18 cellular contexts compared by ENCODE assay signal in genomic region chr9:93555370-93555769, GRCh38. TPM values are rescaled to one million over a fixed set of nuclear protein-coding genes. Genes with fewer than 3 reads are reported as not detected.
A peak's percentile ranks its signal among the peaks of the same experiment; 100 is the strongest.
DNase-seq lines count a peak whose midpoint lies in the region; ATAC-seq, FAIRE-seq and TF ChIP-seq lines count a peak whose summit lies in the region.
"Had no signal": no experiment of that assay in that cellular context is flagged by ENCODE, and none has a peak within 500 bp of the region (broad histone marks: within the 10 kb centered on the region; RNA-seq: fewer than 3 reads in every experiment).

No MANE protein-coding gene starts in this region.

- H3K4me3 Mint-ChIP-seq in WTC11 (no peak overlapping the region), mesothelial cell of epicardium (no peak overlapping the region)
- no peak overlapping the region for H3K4me3 Mint-ChIP-seq in stimulated activated naive B cell treated with anti-CD40 and anti-IgM and Interleukin-4, amounts not matched to agents 10 μg/mL and 1 μg/mL and 100 μg/mL, for 72 hours
- H3K4me3 Mint-ChIP-seq: CD14-positive monocyte; CD4-positive, alpha-beta memory T cell; H9 had no signal

- no peaks in the 10 kb centered on the region; the same call in 1 of the 2 replicates for H3K23me2 ChIP-seq in H1 (ENCODE audit: low read depth, low read length)

- H3K36me3 Mint-ChIP-seq in WTC11, result peaks cover 64% of the 10 kb centered on the region
- H3K36me3 Mint-ChIP-seq in mesothelial cell of epicardium, result peaks cover 34% of the 10 kb centered on the region
- H3K36me3 Mint-ChIP-seq in stimulated activated naive B cell treated with anti-CD40 and anti-IgM and Interleukin-4, amounts not matched to agents 10 μg/mL and 1 μg/mL and 100 μg/mL, for 72 hours, result peaks cover 32 to 58% of the 10 kb centered on the region in 2 donors

- H3K4me1 ChIP-seq in H1 (replicated peaks in 1 of 4; ENCODE audit: control insufficient read depth in 3 of 4, insufficient read depth in 4 of 4, low read length in 3 of 4), result peaks cover 0 to 1% (median 0%) of the 10 kb centered on the region in 4 experiments; a peak in 2 of 7 replicates
- H3K4me1 ChIP-seq in heart right ventricle, result peaks cover 0 to 2% (median 0%) of the 10 kb centered on the region in 9 donors
- H3K4me1 ChIP-seq: BLaER1 had no signal

- H3K23ac ChIP-seq in H1 (ENCODE audit: insufficient read length), result no peak overlapping the region

- H3K79me2 ChIP-seq in H1 (ENCODE audit: control insufficient read depth in 1 of 2, insufficient read depth in 2 of 2, low read length in 2 of 2), result no peaks in the 10 kb centered on the region

- no peak overlapping the region for H4K8ac ChIP-seq in H1 (ENCODE audit: extremely low read depth, insufficient read depth, low read length)

- H2BK5ac ChIP-seq in H1 (ENCODE audit: low read depth, low read length), result no peak overlapping the region

- no peaks in the 10 kb centered on the region for H3K79me1 ChIP-seq in H1 (ENCODE audit: low read depth, low read length)

- TF ChIP-seq EP300 in H1 (IDR thresholded peaks at IDR 0.05; ENCODE audit: borderline replicate concordance in 1 of 2, low read depth in 2 of 2, low read length in 2 of 2), result no peak

- intact Hi-C loops in heart right ventricle (cut with DNase I), result loop anchor here in 1 of 10 donors (10.0 kb wide), 1 partner anchor 111 kb away; no protein-coding TSS in a partner anchor

- H2BK120ac ChIP-seq in H1 (replicated peaks; ENCODE audit: low read depth, low read length), result no peak overlapping the region

- ATAC-seq in WTC11 (peak; percentile 26; the same call in 1 of the 2 replicates), heart right ventricle (no peak), HG03196 (IDR thresholded peaks at IDR 0.05; ENCODE audit: unreplicated experiment) (no peak)
- ATAC-seq in stimulated activated naive B cell treated with anti-CD40 and anti-IgM and Interleukin-4, amounts not matched to agents 10 μg/mL and 1 μg/mL and 100 μg/mL, for 72 hours (replicated peaks), result no peak

- H4K20me1 ChIP-seq in H1 (replicated peaks in 1 of 2; ENCODE audit: control insufficient read depth in 1 of 2, insufficient read depth in 2 of 2, low read length in 2 of 2), result peaks cover 2 to 3% of the 10 kb centered on the region in 2 experiments
- H4K20me1 ChIP-seq: BLaER1 had no signal

- DNase-seq in ELF-1 (ENCODE audit: low read depth, low spot score) (peak; percentile 21), WTC11 (ENCODE audit: low spot score) (no peak), H1 (ENCODE audit: low read depth in 1 of 2, low spot score in 2 of 2) (no peak), mesothelial cell of epicardium (ENCODE audit: low spot score in 2 of 2, unreplicated experiment in 2 of 2) (no peak), DMS79 treated with DMSO at 0.1 percent for 48 hours (lab: John Stamatoyannopoulos, UW) (no peak), heart right ventricle (no peak)
- DNase-seq in stimulated activated naive B cell treated with anti-CD40 and anti-IgM and Interleukin-4, amounts not matched to agents 10 μg/mL and 1 μg/mL and 100 μg/mL, for 72 hours, result no peak
- DNase-seq: 8988T; CD4-positive, alpha-beta memory T cell; DND-41; EL; GOT3; H9 had no signal

- no peak overlapping the region for H2BK12ac ChIP-seq in H1 (ENCODE audit: low read depth, low read length)

- no peak overlapping the region for H3K4ac ChIP-seq in H1 (replicated peaks; ENCODE audit: insufficient read length, low read depth, low read length)

- no peak for TF ChIP-seq RAD21 in H1 (IDR thresholded peaks at IDR 0.05 in 1 of 2, conservative IDR thresholded peaks at IDR 0.05 in 1 of 2; ENCODE audit: low read depth in 2 of 2, low read length in 2 of 2)

- H3K27me3 ChIP-seq in H1 (replicated peaks in 1 of 4; ENCODE audit: control insufficient read depth in 3 of 4, extremely low read depth in 1 of 4, insufficient read depth in 3 of 4, low read length in 3 of 4) (no peaks in the 10 kb centered on the region), heart right ventricle (no peaks in the 10 kb centered on the region)
- H3K27me3 ChIP-seq: BLaER1 had no signal

- no peak overlapping the region for H3K56ac ChIP-seq in H1 (replicated peaks; ENCODE audit: insufficient read length, low read depth, low read length)

- H3K4me3 ChIP-seq in H1 (ENCODE audit: extremely low read depth in 1 of 4, insufficient read depth in 2 of 4, low read depth in 3 of 4, low read length in 4 of 4), result no peak overlapping the region
- H3K4me3 ChIP-seq in heart right ventricle, result no peak overlapping the region
- H3K4me3 ChIP-seq: BLaER1 had no signal

- H2BK20ac ChIP-seq in H1 (ENCODE audit: low read length), result no peak overlapping the region

- WGBS in H1 (ENCODE audit: extremely low coverage in 1 of 2, insufficient coverage in 1 of 2, insufficient read length in 1 of 2, insufficient replicate concordance in 2 of 2, low coverage in 1 of 2, low lambda C conversion rate in 2 of 2, missing lambda C conversion rate in 1 of 2), 2 experiments, result 73% methylated on average over 4 of the region's 4 CpGs; no CpG with 5 or more reads in 1 of the 2 experiments
- WGBS in heart right ventricle, 2 donors, result 76 to 81% methylated on average over 4 of the region's 4 CpGs

- no peak overlapping the region for H3K14ac ChIP-seq in H1 (ENCODE audit: insufficient read length)

- H3K27ac ChIP-seq in H1 (ENCODE audit: low read depth, low read length) (no peak overlapping the region), heart right ventricle (no peak overlapping the region)
- H3K27ac ChIP-seq: BLaER1 had no signal

- TF ChIP-seq POLR2A in H1 (IDR thresholded peaks at IDR 0.05; ENCODE audit: control extremely low read depth in 1 of 2, low read depth in 2 of 2, low read length in 2 of 2), result no peak

- H2AFZ ChIP-seq in H1 (ENCODE audit: low read length), result no peak overlapping the region

- H3K9me3 Mint-ChIP-seq in WTC11 (no peaks in the 10 kb centered on the region), mesothelial cell of epicardium (no peaks in the 10 kb centered on the region)
- no peaks in the 10 kb centered on the region for H3K9me3 Mint-ChIP-seq in stimulated activated naive B cell treated with anti-CD40 and anti-IgM and Interleukin-4, amounts not matched to agents 10 μg/mL and 1 μg/mL and 100 μg/mL, for 72 hours
- H3K9me3 Mint-ChIP-seq: H9 had no signal

- no peak overlapping the region for H4K5ac ChIP-seq in H1 (ENCODE audit: insufficient read length, low read depth, low read length)

- H2AK5ac ChIP-seq in H1 (ENCODE audit: low read depth, low read length), result no peak overlapping the region

- no peak overlapping the region for H3K9ac ChIP-seq in H1 (replicated peaks in 1 of 4; ENCODE audit: extremely low read depth in 1 of 4, low read depth in 3 of 4, low read length in 3 of 4)
- H3K9ac ChIP-seq: BLaER1 had no signal

- POLR2A ChIA-PET in WTC11 (lab: Charles Lee), result no interaction called here
- POLR2A ChIA-PET in H1 (lab: Charles Lee; ENCODE audit: partially characterized antibody), result no interaction called here

- H3K9me3 ChIP-seq in H1 (ENCODE audit: insufficient read depth in 2 of 2, low read depth in 1 of 2, low read length in 1 of 2), result no peaks in the 10 kb centered on the region
- H3K9me3 ChIP-seq in heart right ventricle, result no peaks in the 10 kb centered on the region
- H3K9me3 ChIP-seq: BLaER1 had no signal

- no peak overlapping the region for H3K4me2 ChIP-seq in H1 (ENCODE audit: insufficient read depth in 1 of 2, low read depth in 2 of 2, low read length in 2 of 2)
- H3K4me2 ChIP-seq: BLaER1 had no signal

- H3K27ac Mint-ChIP-seq in WTC11 (no peak overlapping the region), mesothelial cell of epicardium (peak overlapping the region; percentile 47)
- no peak overlapping the region for H3K27ac Mint-ChIP-seq in stimulated activated naive B cell treated with anti-CD40 and anti-IgM and Interleukin-4, amounts not matched to agents 10 μg/mL and 1 μg/mL and 100 μg/mL, for 72 hours
- H3K27ac Mint-ChIP-seq: CD14-positive monocyte, H9 had no signal

- H3K27me3 Mint-ChIP-seq in WTC11 (ENCODE audit: low read depth) (no peaks in the 10 kb centered on the region), mesothelial cell of epicardium (ENCODE audit: low read depth) (no peaks in the 10 kb centered on the region)
- no peaks in the 10 kb centered on the region for H3K27me3 Mint-ChIP-seq in stimulated activated naive B cell treated with anti-CD40 and anti-IgM and Interleukin-4, amounts not matched to agents 10 μg/mL and 1 μg/mL and 100 μg/mL, for 72 hours
- H3K27me3 Mint-ChIP-seq: CD4-positive, alpha-beta memory T cell had no signal

- FAIRE-seq in H1 (lab: Jason Lieb, UNC), result no peak
- FAIRE-seq: GM12892, GM18507 had no signal

- H3K4me1 Mint-ChIP-seq in WTC11 (peaks cover 18% of the 10 kb centered on the region), mesothelial cell of epicardium (peaks cover 29% of the 10 kb centered on the region)
- no peaks in the 10 kb centered on the region for H3K4me1 Mint-ChIP-seq in stimulated activated naive B cell treated with anti-CD40 and anti-IgM and Interleukin-4, amounts not matched to agents 10 μg/mL and 1 μg/mL and 100 μg/mL, for 72 hours

- H3K36me3 ChIP-seq in H1 (ENCODE audit: control insufficient read depth in 2 of 4, insufficient read depth in 4 of 4, low read length in 3 of 4), result peaks cover 8 to 47% (median 19%) of the 10 kb centered on the region in 4 experiments; a peak in 7 of 8 replicates
- H3K36me3 ChIP-seq in heart right ventricle, result peaks cover 0 to 97% (median 46%) of the 10 kb centered on the region in 9 donors

- no peak overlapping the region for H2BK15ac ChIP-seq in H1 (ENCODE audit: low read length)

- TF ChIP-seq CTCF in WTC11 (IDR thresholded peaks at IDR 0.05), result no peak
- no peak for TF ChIP-seq CTCF in H1 (IDR thresholded peaks at IDR 0.05; ENCODE audit: control extremely low read depth in 1 of 3, insufficient read depth in 1 of 3, low read depth in 1 of 3, low read length in 3 of 3)
- no peak for TF ChIP-seq CTCF in mesothelial cell of epicardium (IDR thresholded peaks at IDR 0.05; ENCODE audit: unreplicated experiment)
- TF ChIP-seq CTCF in heart right ventricle (IDR thresholded peaks at IDR 0.05), result no peak

- H3K18ac ChIP-seq in H1 (ENCODE audit: extremely low read depth, low read length), result no peak overlapping the region

- CTCF ChIA-PET in WTC11 (lab: Charles Lee) (interaction anchor here (1.0 kb wide), 1 partner anchor 402 kb away, joined by 3 read pairs; no protein-coding TSS in a partner anchor), H1 (lab: Charles Lee; ENCODE audit: partially characterized antibody) (interaction anchor here (1.5 to 2.5 kb wide), 2 partner anchors 11 to 37 kb away, joined by 4 to 11 read pairs; no protein-coding TSS in a partner anchor)

- no peak overlapping the region for H4K91ac ChIP-seq in H1 (replicated peaks; ENCODE audit: insufficient read length, low read length)

RNA-seq across cellular contexts. Expression of gene PHF2, which starts 21.0 kb away (rescaled TPM):
- total RNA-seq in WTC11 (2021), result 9.8 to 11.6 TPM (median 10.6 TPM) in 3 replicates
- total RNA-seq in H1 (2021; fragmentation: NEBNext Ultra II Directional; extraction: Animal tissue kit (Norgen Biotek cat#: 25700)), result 9.4 and 9.5 TPM in 2 replicates
- polyA plus RNA-seq in H1 (2011; rRNA removed), result 3.4 and 3.7 TPM in 2 replicates
- 3.9 TPM for polyA plus RNA-seq in H1 (2011; cell fraction: cytosol; rRNA removed)
- polyA plus RNA-seq in H1 (2011; cell fraction: nucleus; rRNA removed), result 8.1 TPM
- 6.4 to 7.2 TPM (median 6.8 TPM) in 4 replicates for polyA plus RNA-seq in H1 (2012, experiment 1 of 2)
- 5.4 TPM for polyA plus RNA-seq in H1 (2012, experiment 2 of 2)
- polyA plus RNA-seq in H1 (2013, experiment 1 of 2), result 5.1 TPM
- 5.6 TPM for polyA plus RNA-seq in H1 (2013, experiment 2 of 2)
- polyA minus RNA-seq in H1 (2011; rRNA and poly(A)+ RNA removed), result 3.4 and 3.8 TPM in 2 replicates
- polyA minus RNA-seq in H1 (2011; cell fraction: cytosol; rRNA and poly(A)+ RNA removed), result 3.2 TPM
- polyA minus RNA-seq in H1 (2011; cell fraction: nucleus; rRNA and poly(A)+ RNA removed), result 4.7 TPM
- 37.6 to 38.5 TPM (median 37.6 TPM) in 3 replicates for total RNA-seq in mesothelial cell of epicardium
- total RNA-seq in heart right ventricle, result 10 to 100 TPM; 20.4 to 28.0 (median 23.0) TPM
- 10 to 100 TPM; 13.9 to 31.3 TPM for polyA plus RNA-seq in heart right ventricle
